25 cellular contexts compared by ENCODE assay signal in genomic region chr11:23423119-23423518, GRCh38.
A peak's percentile ranks its signal among the peaks of the same experiment; 100 is the strongest.
DNase-seq lines count a peak whose midpoint lies in the region; TF ChIP-seq lines count a peak whose summit lies in the region.
"Had no signal": no experiment of that assay in that cellular context is flagged by ENCODE, and none has a peak within 500 bp of the region (broad histone marks: within the 10 kb centered on the region; RNA-seq: fewer than 3 reads in every experiment).

No MANE protein-coding gene starts in this region.

- H3K4me1 Mint-ChIP-seq in nephron: peaks cover 22% of the 10 kb centered on the region
- H3K4me1 Mint-ChIP-seq: activated B cell treated with CpG ODN at 0.5 μM for 24 hours; activated naive CD8-positive, alpha-beta T cell treated with anti-CD3 and anti-CD28 coated beads for 36 hours; B cell had no signal

- H3K4me3 Mint-ChIP-seq in nephron: peak overlapping the region in 1 of 3 experiments; percentile 21
- H3K4me3 Mint-ChIP-seq: activated B cell treated with CpG ODN at 0.5 μM for 24 hours; activated CD4-positive, alpha-beta memory T cell treated with anti-CD3 and anti-CD28 coated beads for 36 hours; activated naive CD8-positive, alpha-beta T cell treated with anti-CD3 and anti-CD28 coated beads for 36 hours; B cell; endodermal cell had no signal

- H3K4me3 ChIP-seq in choroid plexus epithelial cell (ENCODE audit: low read depth, low read length) (no peak overlapping the region), right atrium auricular region (no peak overlapping the region)
- H3K4me3 ChIP-seq: esophagus muscularis mucosa, smooth muscle cell had no signal

- DNase-seq in DMS79 treated with DMSO at 0.1 percent for 48 hours (lab: John Stamatoyannopoulos, UW) (peak; percentile 76), NCI-H1930 (lab: John Stamatoyannopoulos, UW) (peak; percentile 52 to 67), choroid plexus epithelial cell (ENCODE audit: low read depth) (peak; percentile 30), HuH-7.5 (ENCODE audit: low spot score) (no peak), NCI-H226 (no peak), right atrium auricular region (ENCODE audit: low spot score) (no peak)
- DNase-seq in activated CD4-positive, alpha-beta T cell treated with anti-CD3 and anti-CD28 coated beads for 1 hour: no peak
- DNase-seq: activated B cell treated with CpG ODN at 0.5 μM for 24 hours; activated CD4-positive, alpha-beta memory T cell treated with anti-CD3 and anti-CD28 coated beads for 36 hours; activated naive CD8-positive, alpha-beta T cell treated with anti-CD3 and anti-CD28 coated beads for 36 hours; cortex of kidney; endodermal cell; head of caudate nucleus; NCI-H1092 treated with DMSO at 0.1 percent for 48 hours; NCI-H2029 treated with DMSO at 0.1 percent for 48 hours; NCI-H446; nucleus accumbens; OCI-M1; stimulated activated CD4-positive, alpha-beta T cell treated with anti-CD3 and anti-CD28 coated beads, Interleukin-2, amount 100 ng/mL, for 24 hours; T1000; trophoblast cell had no signal

- no peak overlapping the region for H3K27ac ChIP-seq in right atrium auricular region
- H3K27ac ChIP-seq: esophagus muscularis mucosa had no signal

- no peak for TF ChIP-seq CTCF in choroid plexus epithelial cell (conservative IDR thresholded peaks at IDR 0.05; ENCODE audit: low read depth, low read length)
- no peak for TF ChIP-seq CTCF in nephron (IDR thresholded peaks at IDR 0.05; ENCODE audit: unreplicated experiment in 3 of 3)
- no peak for TF ChIP-seq CTCF in right atrium auricular region (IDR thresholded peaks at IDR 0.05)

- no peaks in the 10 kb centered on the region for H3K27me3 ChIP-seq in right atrium auricular region
- H3K27me3 ChIP-seq: esophagus muscularis mucosa had no signal

- H3K9me3 ChIP-seq in right atrium auricular region: no peaks in the 10 kb centered on the region
- H3K9me3 ChIP-seq: esophagus muscularis mucosa had no signal

- H3K27me3 Mint-ChIP-seq in nephron (ENCODE audit: low read depth): no peaks in the 10 kb centered on the region
- H3K27me3 Mint-ChIP-seq: activated B cell treated with CpG ODN at 0.5 μM for 24 hours; activated CD4-positive, alpha-beta memory T cell treated with anti-CD3 and anti-CD28 coated beads for 36 hours; activated naive CD8-positive, alpha-beta T cell treated with anti-CD3 and anti-CD28 coated beads for 36 hours; B cell had no signal

- no peaks in the 10 kb centered on the region for H3K36me3 Mint-ChIP-seq in nephron (ENCODE audit: low read depth)
- H3K36me3 Mint-ChIP-seq: activated CD4-positive, alpha-beta memory T cell treated with anti-CD3 and anti-CD28 coated beads for 36 hours; activated naive CD8-positive, alpha-beta T cell treated with anti-CD3 and anti-CD28 coated beads for 36 hours had no signal

- H3K27ac Mint-ChIP-seq in nephron: peak overlapping the region; percentile 12 to 66 (median 41)
- H3K27ac Mint-ChIP-seq: activated B cell treated with CpG ODN at 0.5 μM for 24 hours; activated CD4-positive, alpha-beta memory T cell treated with anti-CD3 and anti-CD28 coated beads for 36 hours; activated naive CD8-positive, alpha-beta T cell treated with anti-CD3 and anti-CD28 coated beads for 36 hours; B cell; endodermal cell had no signal

- H3K36me3 ChIP-seq in right atrium auricular region: no peaks in the 10 kb centered on the region
- H3K36me3 ChIP-seq: esophagus muscularis mucosa had no signal

- no peaks in the 10 kb centered on the region for H3K9me3 Mint-ChIP-seq in nephron
- H3K9me3 Mint-ChIP-seq: activated B cell treated with CpG ODN at 0.5 μM for 24 hours, endodermal cell had no signal

- no peaks in the 10 kb centered on the region for H3K4me1 ChIP-seq in right atrium auricular region
- H3K4me1 ChIP-seq: esophagus muscularis mucosa had no signal

Comparison
In these comparisons a context has a peak if more than half of its experiments do, and no peak if none do; other contexts are left out.
1. DNase-seq: peak in DMS79 treated with DMSO at 0.1 percent for 48 hours (single experiment), NCI-H1930 (2 of 2) and choroid plexus epithelial cell (single experiment); none in HuH-7.5 (single experiment), NCI-H226 (single experiment), activated CD4-positive, alpha-beta T cell treated with anti-CD3 and anti-CD28 coated beads for 1 hour (single experiment) and right atrium auricular region (single experiment).